Comparison of ENCODE assay signal across 19 cellular contexts in the genomic region with DNA sequence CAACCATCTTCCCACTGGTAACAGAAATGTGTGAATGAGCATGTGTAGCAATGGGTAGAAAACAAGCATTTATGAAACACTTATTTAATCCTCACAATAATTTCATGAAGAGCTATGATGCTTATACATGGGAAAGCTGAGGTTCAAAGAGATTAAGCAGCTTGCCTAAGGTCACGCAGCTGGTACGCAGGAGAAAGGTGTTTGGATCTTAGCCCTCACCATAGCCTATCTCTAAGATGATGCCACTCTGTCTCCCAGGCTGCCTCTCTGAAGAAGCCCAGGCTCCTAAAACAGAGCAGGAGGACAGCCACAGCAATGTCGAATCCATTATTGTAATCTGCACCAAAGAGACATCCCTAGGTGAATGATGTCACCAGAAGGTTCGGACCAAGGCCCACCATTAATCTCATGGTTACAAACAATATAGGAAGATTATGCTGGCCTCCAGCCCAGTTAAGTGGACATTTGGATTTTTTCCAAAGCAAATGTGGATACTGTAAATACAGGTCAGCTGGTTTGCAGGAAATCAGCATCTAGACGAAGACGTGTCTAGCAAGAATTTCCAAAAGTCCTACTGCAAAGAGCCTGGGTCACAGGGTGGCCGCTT.
A peak's percentile ranks its signal among the peaks of the same experiment; 100 is the strongest.
DNase-seq lines count a peak whose midpoint lies in the region; TF ChIP-seq lines count a peak whose summit lies in the region.
"Had no signal": no experiment of that assay in that cellular context is flagged by ENCODE, and none has a peak within 500 bp of the region (broad histone marks: within the 10 kb centered on the region; RNA-seq: fewer than 3 reads in every experiment).

No MANE protein-coding gene starts in this region.

- no peak overlapping the region for H2BK5ac ChIP-seq in mesenchymal stem cell (ENCODE audit: low read depth, low read length, poor library complexity, severe bottlenecking)

- no peak overlapping the region for H3K14ac ChIP-seq in mesenchymal stem cell (ENCODE audit: low read length in 2 of 2)

- no peak overlapping the region for H4K8ac ChIP-seq in mesenchymal stem cell (ENCODE audit: low read length)

- H3K27ac ChIP-seq in SK-N-SH (ENCODE audit: low read depth in 2 of 2, low read length in 1 of 2) = peak overlapping the region; percentile 20 to 91; a peak in 3 of 4 replicates
- no peak overlapping the region for H3K27ac ChIP-seq in mesenchymal stem cell (ENCODE audit: low read length, poor library complexity, severe bottlenecking)
- no peak overlapping the region for H3K27ac ChIP-seq in dorsolateral prefrontal cortex
- H3K27ac ChIP-seq: GM23248, PC-9, spleen, thyroid gland had no signal

- H3F3A ChIP-seq in SK-N-SH (replicated peaks; ENCODE audit: insufficient read depth) = peaks cover 11% of the 10 kb centered on the region

- H3K36me3 ChIP-seq in SK-N-SH (replicated peaks in 1 of 2; ENCODE audit: control insufficient read depth in 1 of 2, insufficient read depth in 2 of 2, low read length in 1 of 2) (no peaks in the 10 kb centered on the region), mesenchymal stem cell (ENCODE audit: control insufficient read depth in 1 of 2, insufficient read depth in 2 of 2, low read depth in 1 of 2, low read length in 2 of 2) (no peaks in the 10 kb centered on the region)
- H3K36me3 ChIP-seq: spleen, thyroid gland had no signal

- no peak overlapping the region for H3K4me3 Mint-ChIP-seq in activated T-helper 2 cell treated with anti-CD3 and anti-CD28 coated beads, Interferon-gamma antibody, Interleukin-2, Interleukin-4, amounts not matched to agents 10 μg/mL and 5 μg/mL and 100 μg/mL, durations not matched to agents 14 hours and 24 hours and 36 hours (ENCODE audit: low read depth)
- H3K4me3 Mint-ChIP-seq: IgD-negative memory B cell had no signal

- no peaks in the 10 kb centered on the region for H3K9me3 ChIP-seq in SK-N-SH
- no peaks in the 10 kb centered on the region for H3K9me3 ChIP-seq in mesenchymal stem cell (ENCODE audit: control insufficient read depth, low read length)
- H3K9me3 ChIP-seq: spleen, thyroid gland had no signal

- peaks cover 13 to 57% of the 10 kb centered on the region in 2 experiments; a peak in 3 of 4 replicates for H3K4me1 ChIP-seq in SK-N-SH (ENCODE audit: control insufficient read depth in 1 of 2, insufficient read depth in 2 of 2, low read depth in 1 of 2, low read length in 1 of 2)
- H3K4me1 ChIP-seq in mesenchymal stem cell (ENCODE audit: control insufficient read depth, insufficient read depth, low read depth, low read length) = peaks cover 5% of the 10 kb centered on the region

- 57% methylated on average over 7 of the region's 7 CpGs for WGBS in SK-N-SH (ENCODE audit: low lambda C conversion rate)
- 86% methylated on average over 6 of the region's 7 CpGs for WGBS in mesenchymal stem cell

- intact Hi-C loops in activated T-helper 2 cell treated with anti-CD3 and anti-CD28 coated beads, Interferon-gamma antibody, Interleukin-2, Interleukin-4, amounts not matched to agents 10 μg/mL and 5 μg/mL and 100 μg/mL, durations not matched to agents 14 hours and 24 hours and 36 hours (cut with micrococcal nuclease) = no loop called here
- intact Hi-C loops in dorsolateral prefrontal cortex (cut with DNase I) = no loop called here

- H4K91ac ChIP-seq in mesenchymal stem cell (ENCODE audit: low read length) = no peak overlapping the region

- peaks cover 1% of the 10 kb centered on the region for H3K27me3 Mint-ChIP-seq in activated T-helper 2 cell treated with anti-CD3 and anti-CD28 coated beads, Interferon-gamma antibody, Interleukin-2, Interleukin-4, amounts not matched to agents 10 μg/mL and 5 μg/mL and 100 μg/mL, durations not matched to agents 14 hours and 24 hours and 36 hours (ENCODE audit: low read depth)

- H3K18ac ChIP-seq in mesenchymal stem cell (ENCODE audit: low read depth in 1 of 2, low read length in 2 of 2) = no peak overlapping the region

- H3K27me3 ChIP-seq in SK-N-SH (ENCODE audit: insufficient read depth) (no peaks in the 10 kb centered on the region), mesenchymal stem cell (ENCODE audit: control insufficient read depth in 1 of 2, insufficient read depth in 1 of 2, low read length in 2 of 2) (peaks cover 5 to 8% of the 10 kb centered on the region in 2 experiments), dorsolateral prefrontal cortex (no peaks in the 10 kb centered on the region)
- H3K27me3 ChIP-seq: spleen, thyroid gland had no signal

- H3K4me3 ChIP-seq in SK-N-SH (ENCODE audit: low read depth in 2 of 2, low read length in 1 of 2) (no peak overlapping the region), mesenchymal stem cell (ENCODE audit: insufficient read depth in 1 of 2, low read depth in 1 of 2, low read length in 2 of 2) (no peak overlapping the region), dorsolateral prefrontal cortex (no peak overlapping the region)
- H3K4me3 ChIP-seq: GM23248, PC-9, spleen, thyroid gland had no signal

- H3K27ac Mint-ChIP-seq in activated T-helper 2 cell treated with anti-CD3 and anti-CD28 coated beads, Interferon-gamma antibody, Interleukin-2, Interleukin-4, amounts not matched to agents 10 μg/mL and 5 μg/mL and 100 μg/mL, durations not matched to agents 14 hours and 24 hours and 36 hours = no peak overlapping the region
- H3K27ac Mint-ChIP-seq: IgD-negative memory B cell had no signal

- H3K4me1 Mint-ChIP-seq in activated T-helper 2 cell treated with anti-CD3 and anti-CD28 coated beads, Interferon-gamma antibody, Interleukin-2, Interleukin-4, amounts not matched to agents 10 μg/mL and 5 μg/mL and 100 μg/mL, durations not matched to agents 14 hours and 24 hours and 36 hours (ENCODE audit: low read depth) = peaks cover 7% of the 10 kb centered on the region
- H3K4me1 Mint-ChIP-seq: IgD-negative memory B cell had no signal

- CTCF ChIA-PET in SK-N-SH (lab: Yijun Ruan, JAX) = interaction anchor here (1.0 to 1.3 kb wide), 3 partner anchors 70 to 82 kb away, joined by 3 read pairs; no protein-coding TSS in a partner anchor

- no peak overlapping the region for H3K4ac ChIP-seq in mesenchymal stem cell (ENCODE audit: low read depth in 1 of 2, low read length in 2 of 2)

- H3K23ac ChIP-seq in mesenchymal stem cell (ENCODE audit: low read length in 2 of 2) = no peak overlapping the region

- H2BK15ac ChIP-seq in mesenchymal stem cell (ENCODE audit: low read depth, poor library complexity, severe bottlenecking) = no peak overlapping the region

- H2BK120ac ChIP-seq in mesenchymal stem cell (ENCODE audit: low read depth, low read length) = no peak overlapping the region

- no peaks in the 10 kb centered on the region for H3K36me3 Mint-ChIP-seq in activated T-helper 2 cell treated with anti-CD3 and anti-CD28 coated beads, Interferon-gamma antibody, Interleukin-2, Interleukin-4, amounts not matched to agents 10 μg/mL and 5 μg/mL and 100 μg/mL, durations not matched to agents 14 hours and 24 hours and 36 hours (ENCODE audit: low read depth)
- H3K36me3 Mint-ChIP-seq: IgD-negative memory B cell had no signal

- no peak overlapping the region for H3K9ac ChIP-seq in SK-N-SH
- H3K9ac ChIP-seq in mesenchymal stem cell (ENCODE audit: low read length) = no peak overlapping the region
- H3K9ac ChIP-seq: GM23248 had no signal

- H2AFZ ChIP-seq in SK-N-SH (ENCODE audit: low read depth) = no peak overlapping the region
- H2AFZ ChIP-seq in mesenchymal stem cell (ENCODE audit: low read depth, low read length) = no peak overlapping the region
- H2AFZ ChIP-seq: GM23248, PC-9 had no signal

- H3K9me2 ChIP-seq in SK-N-SH = no peaks in the 10 kb centered on the region

- no peak for TF ChIP-seq CTCF in SK-N-SH (IDR thresholded peaks at IDR 0.05)
- no peak for TF ChIP-seq CTCF in dorsolateral prefrontal cortex (IDR thresholded peaks at IDR 0.05 in 54 of 56, conservative IDR thresholded peaks at IDR 0.05 in 2 of 56; ENCODE audit: low read depth in 1 of 56, partially characterized antibody in 56 of 56)

- H3K4me2 ChIP-seq in SK-N-SH (no peak overlapping the region), mesenchymal stem cell (ENCODE audit: low read length, poor library complexity, severe bottlenecking) (no peak overlapping the region)
- H3K4me2 ChIP-seq: PC-9 had no signal

- POLR2A ChIA-PET in SK-N-SH (lab: Yijun Ruan, JAX) = no interaction called here

- no peak overlapping the region for H2BK12ac ChIP-seq in mesenchymal stem cell (ENCODE audit: low read length in 2 of 2)

- TF ChIP-seq RAD21 in SK-N-SH (IDR thresholded peaks at IDR 0.05; ENCODE audit: low read length) = peak; percentile 6; the same call in 1 of the 2 replicates

- H3K79me1 ChIP-seq in mesenchymal stem cell (replicated peaks; ENCODE audit: low read length, poor library complexity, severe bottlenecking) = no peaks in the 10 kb centered on the region

- no peaks in the 10 kb centered on the region for H3K9me3 Mint-ChIP-seq in activated T-helper 2 cell treated with anti-CD3 and anti-CD28 coated beads, Interferon-gamma antibody, Interleukin-2, Interleukin-4, amounts not matched to agents 10 μg/mL and 5 μg/mL and 100 μg/mL, durations not matched to agents 14 hours and 24 hours and 36 hours
- H3K9me3 Mint-ChIP-seq: IgD-negative memory B cell had no signal

- H2AK5ac ChIP-seq in mesenchymal stem cell (ENCODE audit: low read length, severe bottlenecking) = no peak overlapping the region

- H3K79me2 ChIP-seq in SK-N-SH (ENCODE audit: insufficient read depth) = no peaks in the 10 kb centered on the region

- no peaks in the 10 kb centered on the region for H4K20me1 ChIP-seq in SK-N-SH (ENCODE audit: insufficient read depth)

- TF ChIP-seq EP300 in SK-N-SH (IDR thresholded peaks at IDR 0.05; ENCODE audit: borderline replicate concordance in 1 of 2, low read depth in 1 of 2, low read length in 1 of 2) = peak in 1 of 2 experiments; percentile 55; a peak in 2 of 4 replicates

- peak; percentile 82 for DNase-seq in DMS153 (lab: John Stamatoyannopoulos, UW)
- peak; percentile 52 for DNase-seq in NCI-H2029 (lab: John Stamatoyannopoulos, UW)
- DNase-seq in SK-N-SH = peak; percentile 73
- DNase-seq in mesenchymal stem cell = peak; percentile 30
- no peak for DNase-seq in activated CD8-positive, alpha-beta memory T cell treated with anti-CD3 and anti-CD28 coated beads for 24 hours
- DNase-seq in NCI-H1694 (lab: John Stamatoyannopoulos, UW) = no peak
- no peak for DNase-seq in activated T-helper 2 cell treated with anti-CD3 and anti-CD28 coated beads, Interferon-gamma antibody, Interleukin-2, Interleukin-4, amounts not matched to agents 10 μg/mL and 5 μg/mL and 100 μg/mL, durations not matched to agents 14 hours and 24 hours and 36 hours (ENCODE audit: low spot score)
- no peak for DNase-seq in dorsolateral prefrontal cortex
- DNase-seq: activated CD4-positive, alpha-beta T cell treated with anti-CD3 and anti-CD28 coated beads for 48 hours; activated CD8-positive, alpha-beta memory T cell treated with anti-CD3 and anti-CD28 coated beads, Interleukin-2, amount 50 U/mL, for 4 hours; anterior cingulate cortex; foreskin melanocyte; GM23248; left ventricle myocardium superior; PC-9; posterior cingulate gyrus; spleen; thyroid gland had no signal

TF ChIP-seq in SK-N-SH, 30 proteins besides CTCF, POLR2A, EP300 and RAD21 (continues in another document):
- TF ChIP-seq MEF2A (IDR thresholded peaks at IDR 0.05; ENCODE audit: borderline replicate concordance, low read depth) (no peak), NFIC (IDR thresholded peaks at IDR 0.05; ENCODE audit: borderline replicate concordance) (peak; percentile 72), CHD2 (IDR thresholded peaks at IDR 0.05; ENCODE audit: low read length, partially characterized antibody) (peak; percentile 60), GATA2 (CRISPR knock-in tag; IDR thresholded peaks at IDR 0.05) (peak; percentile 58)

Comparison
In these comparisons a context has a peak if more than half of its experiments do, and no peak if none do; other contexts are left out.
1. DNase-seq: peak in DMS153 (single experiment), NCI-H2029 (single experiment), SK-N-SH (single experiment) and mesenchymal stem cell (single experiment); none in activated CD8-positive, alpha-beta memory T cell treated with anti-CD3 and anti-CD28 coated beads for 24 hours (single experiment), NCI-H1694 (single experiment), activated T-helper 2 cell treated with anti-CD3 and anti-CD28 coated beads, Interferon-gamma antibody, Interleukin-2, Interleukin-4, amounts not matched to agents 10 μg/mL and 5 μg/mL and 100 μg/mL, durations not matched to agents 14 hours and 24 hours and 36 hours (single experiment) and dorsolateral prefrontal cortex (0 of 10).
2. H3K27ac ChIP-seq: peak in SK-N-SH (2 of 2); none in mesenchymal stem cell (single experiment) and dorsolateral prefrontal cortex (0 of 59).